Comparison of ENCODE assay signal across 29 cellular contexts in the genomic region with DNA sequence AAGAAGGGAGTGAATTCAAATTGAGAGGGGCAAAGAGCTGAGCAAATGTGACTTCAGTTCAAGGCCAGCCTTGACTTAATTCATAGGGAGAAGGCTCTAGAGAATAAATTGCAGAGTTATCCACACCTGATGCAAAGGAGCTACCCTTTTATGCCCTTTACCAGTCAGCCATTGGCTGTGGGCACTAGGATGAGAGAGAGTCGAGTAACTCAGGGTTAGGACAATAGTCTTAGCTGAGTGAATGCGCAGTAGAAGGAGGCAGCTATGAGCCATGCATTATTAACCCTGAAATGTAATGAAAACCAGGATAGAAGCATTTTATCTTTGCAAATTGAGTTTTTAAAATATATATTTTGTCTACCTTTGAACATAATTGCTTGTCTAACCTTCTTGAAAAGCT.
"Had no signal": no experiment of that assay in that cellular context is flagged by ENCODE, and none has a peak within 500 bp of the region (broad histone marks: within the 10 kb centered on the region; RNA-seq: fewer than 3 reads in every experiment).

No MANE protein-coding gene starts in this region.

- H3K4me3 Mint-ChIP-seq: activated CD4-positive, alpha-beta memory T cell treated with anti-CD3 and anti-CD28 coated beads, Interleukin-2, amount 10 ng/mL, durations not matched to agents 7 days and 5 days; activated CD4-positive, alpha-beta T cell treated with anti-CD3 and anti-CD28 coated beads, Interleukin-2, amount 10 ng/mL, durations not matched to agents 7 days and 5 days; activated naive CD4-positive, alpha-beta T cell treated with anti-CD3 and anti-CD28 coated beads, Interleukin-2, amount 10 ng/mL, durations not matched to agents 7 days and 5 days; activated naive CD8-positive, alpha-beta T cell treated with anti-CD3 and anti-CD28 coated beads, Interleukin-2, amount 10 ng/mL, durations not matched to agents 7 days and 5 days; activated T-cell treated with anti-CD3 and anti-CD28 coated beads, Interleukin-2, amount 50 U/mL, for 24 hours; activated T-cell treated with anti-CD3 and anti-CD28 coated beads, Interleukin-2, amount 50 U/mL, for 72 hours; brain had no signal

- H3K27ac ChIP-seq: ascending aorta, breast epithelium, cardiac muscle cell, colonic mucosa, heart left ventricle had no signal

- H3K9me3 Mint-ChIP-seq: activated CD4-positive, alpha-beta memory T cell treated with anti-CD3 and anti-CD28 coated beads, Interleukin-2, amount 10 ng/mL, durations not matched to agents 7 days and 5 days; activated CD4-positive, alpha-beta T cell treated with anti-CD3 and anti-CD28 coated beads, Interleukin-2, amount 10 ng/mL, durations not matched to agents 7 days and 5 days; activated naive CD4-positive, alpha-beta T cell treated with anti-CD3 and anti-CD28 coated beads, Interleukin-2, amount 10 ng/mL, durations not matched to agents 7 days and 5 days; activated naive CD4-positive, alpha-beta T cell treated with anti-CD3 and anti-CD28 coated beads, Interleukin-2, amount 50 U/mL, for 72 hours; activated naive CD8-positive, alpha-beta T cell treated with anti-CD3 and anti-CD28 coated beads, Interleukin-2, amount 10 ng/mL, durations not matched to agents 7 days and 5 days; activated T-cell treated with anti-CD3 and anti-CD28 coated beads, Interleukin-2, amount 50 U/mL, for 24 hours; activated T-cell treated with anti-CD3 and anti-CD28 coated beads, Interleukin-2, amount 50 U/mL, for 72 hours; brain had no signal

- H3K27ac Mint-ChIP-seq: activated CD4-positive, alpha-beta memory T cell treated with anti-CD3 and anti-CD28 coated beads, Interleukin-2, amount 10 ng/mL, durations not matched to agents 7 days and 5 days; activated CD4-positive, alpha-beta T cell treated with anti-CD3 and anti-CD28 coated beads, Interleukin-2, amount 10 ng/mL, durations not matched to agents 7 days and 5 days; activated naive CD4-positive, alpha-beta T cell treated with anti-CD3 and anti-CD28 coated beads, Interleukin-2, amount 10 ng/mL, durations not matched to agents 7 days and 5 days; activated naive CD4-positive, alpha-beta T cell treated with anti-CD3 and anti-CD28 coated beads, Interleukin-2, amount 50 U/mL, for 72 hours; activated naive CD8-positive, alpha-beta T cell treated with anti-CD3 and anti-CD28 coated beads, Interleukin-2, amount 10 ng/mL, durations not matched to agents 7 days and 5 days; activated T-cell treated with anti-CD3 and anti-CD28 coated beads, Interleukin-2, amount 50 U/mL, for 24 hours; activated T-cell treated with anti-CD3 and anti-CD28 coated beads, Interleukin-2, amount 50 U/mL, for 72 hours; brain had no signal

- H3K36me3 Mint-ChIP-seq: activated naive CD4-positive, alpha-beta T cell treated with anti-CD3 and anti-CD28 coated beads, Interleukin-2, amount 10 ng/mL, durations not matched to agents 7 days and 5 days; activated naive CD4-positive, alpha-beta T cell treated with anti-CD3 and anti-CD28 coated beads, Interleukin-2, amount 50 U/mL, for 72 hours; activated naive CD8-positive, alpha-beta T cell treated with anti-CD3 and anti-CD28 coated beads, Interleukin-2, amount 10 ng/mL, durations not matched to agents 7 days and 5 days; brain had no signal

- H3K36me3 ChIP-seq: ascending aorta, breast epithelium, cardiac muscle cell, colonic mucosa, heart left ventricle had no signal

- ATAC-seq: activated naive CD4-positive, alpha-beta T cell treated with anti-CD3 and anti-CD28 coated beads, Interleukin-2, amount 50 U/mL, for 72 hours; activated T-cell treated with anti-CD3 and anti-CD28 coated beads, Interleukin-2, amount 50 U/mL, for 72 hours; esophagus mucosa had no signal

- DNase-seq: activated CD4-positive, alpha-beta memory T cell treated with anti-CD3 and anti-CD28 coated beads, Interleukin-2, amount 10 ng/mL, durations not matched to agents 7 days and 5 days; activated CD4-positive, alpha-beta T cell treated with anti-CD3 and anti-CD28 coated beads for 1 hour; activated CD4-positive, alpha-beta T cell treated with anti-CD3 and anti-CD28 coated beads for 4 hours; activated CD4-positive, alpha-beta T cell treated with anti-CD3 and anti-CD28 coated beads, Interleukin-2, amount 10 ng/mL, durations not matched to agents 7 days and 5 days; activated CD4-positive, alpha-beta T cell treated with anti-CD3 and anti-CD28 coated beads, Interleukin-2, amount 50 U/mL, for 4 hours; activated CD8-positive, alpha-beta memory T cell treated with anti-CD3 and anti-CD28 coated beads, Interleukin-2, amount 50 U/mL, for 48 hours; activated gamma-delta T cell; activated naive CD4-positive, alpha-beta T cell; activated naive CD4-positive, alpha-beta T cell treated with anti-CD3 and anti-CD28 coated beads, Interleukin-2, amount 10 ng/mL, durations not matched to agents 7 days and 5 days; activated naive CD8-positive, alpha-beta T cell treated with anti-CD3 and anti-CD28 coated beads, Interleukin-2, amount 10 ng/mL, durations not matched to agents 7 days and 5 days; activated T-cell treated with anti-CD3 and anti-CD28 coated beads for 4 hours; activated T-cell treated with anti-CD3 and anti-CD28 coated beads, Interleukin-2, amount 50 U/mL, for 24 hours; activated T-cell treated with anti-CD3 and anti-CD28 coated beads, Interleukin-2, amount 50 U/mL, for 72 hours; central memory CD4-positive, alpha-beta T cell; cerebellar nuclear complex; colonic mucosa; effector CD8-positive, alpha-beta T cell; foreskin fibroblast; glutamatergic neuron; heart left ventricle; T-helper 2 cell had no signal

- H3K27me3 ChIP-seq: ascending aorta, breast epithelium, cardiac muscle cell, colonic mucosa, heart left ventricle had no signal

- H3K9me3 ChIP-seq: ascending aorta, breast epithelium, colonic mucosa, heart left ventricle had no signal

- H3K4me1 ChIP-seq: ascending aorta, breast epithelium, colonic mucosa had no signal

- FAIRE-seq: endometrium, frontal cortex had no signal

- H3K4me1 Mint-ChIP-seq: activated CD4-positive, alpha-beta memory T cell treated with anti-CD3 and anti-CD28 coated beads, Interleukin-2, amount 10 ng/mL, durations not matched to agents 7 days and 5 days; activated CD4-positive, alpha-beta T cell treated with anti-CD3 and anti-CD28 coated beads, Interleukin-2, amount 10 ng/mL, durations not matched to agents 7 days and 5 days; activated naive CD4-positive, alpha-beta T cell treated with anti-CD3 and anti-CD28 coated beads, Interleukin-2, amount 10 ng/mL, durations not matched to agents 7 days and 5 days; activated naive CD8-positive, alpha-beta T cell treated with anti-CD3 and anti-CD28 coated beads, Interleukin-2, amount 10 ng/mL, durations not matched to agents 7 days and 5 days; brain had no signal

- H3K4me3 ChIP-seq: ascending aorta, breast epithelium, cardiac muscle cell, colonic mucosa, heart left ventricle had no signal

- H3K27me3 Mint-ChIP-seq: activated CD4-positive, alpha-beta memory T cell treated with anti-CD3 and anti-CD28 coated beads, Interleukin-2, amount 10 ng/mL, durations not matched to agents 7 days and 5 days; activated CD4-positive, alpha-beta T cell treated with anti-CD3 and anti-CD28 coated beads, Interleukin-2, amount 10 ng/mL, durations not matched to agents 7 days and 5 days; activated naive CD4-positive, alpha-beta T cell treated with anti-CD3 and anti-CD28 coated beads, Interleukin-2, amount 10 ng/mL, durations not matched to agents 7 days and 5 days; activated naive CD8-positive, alpha-beta T cell treated with anti-CD3 and anti-CD28 coated beads, Interleukin-2, amount 10 ng/mL, durations not matched to agents 7 days and 5 days; activated T-cell treated with anti-CD3 and anti-CD28 coated beads, Interleukin-2, amount 50 U/mL, for 24 hours; brain had no signal
